ENCODE assay signal across 23 cellular contexts in genomic region chr2:226399006-226399405, GRCh38.
"Had no signal": no experiment of that assay in that cellular context is flagged by ENCODE, and none has a peak within 500 bp of the region (broad histone marks: within the 10 kb centered on the region; RNA-seq: fewer than 3 reads in every experiment).

No MANE protein-coding gene starts in this region.

- H3K4me1 ChIP-seq: SJSA1 had no signal

- DNase-seq: Kasumi-1, MM.1S, NCI-H1105, NCI-H1417, NCI-H1436 treated with DMSO at 0.1 percent for 48 hours, NCI-H1694 treated with DMSO at 0.1 percent for 48 hours, NCI-H1930, NCI-H2081, NCI-H2107, NCI-H2227 treated with DMSO at 0.1 percent for 48 hours, NCI-H524, NCI-H526 treated with DMSO at 0.1 percent for 48 hours, NCI-H774, Right ventricle myocardium superior, RPMI8226, SIG-M5 had no signal

- H3K27ac Mint-ChIP-seq: IgD-negative memory B cell had no signal

- H3K27me3 ChIP-seq: SJSA1 had no signal

- H3K4me2 ChIP-seq: KMS-11 had no signal

- H3K27ac ChIP-seq: KMS-11, SJSA1, SK-N-MC had no signal

- H3K9me3 ChIP-seq: SJSA1 had no signal

- H3K4me3 ChIP-seq: K562, SJSA1, SK-N-MC had no signal

- H3K27me3 Mint-ChIP-seq: IgD-negative memory B cell had no signal

- H3K36me3 ChIP-seq: SJSA1 had no signal

- H3K4me3 Mint-ChIP-seq: IgD-negative memory B cell had no signal

- FAIRE-seq: HepG2, K562, RCC 7860 had no signal

- ATAC-seq: HepG2, K562 had no signal

- H3K36me3 Mint-ChIP-seq: IgD-negative memory B cell had no signal

- H3K9ac ChIP-seq: KMS-11 had no signal

- H3K9me3 Mint-ChIP-seq: IgD-negative memory B cell had no signal
